In genomic region chr12:131097247-131098177, GRCh38 we compare ENCODE assay signal across 16 cellular contexts.
A peak's percentile ranks its signal among the peaks of the same experiment; 100 is the strongest.
DNase-seq lines count a peak whose midpoint lies in the region; ATAC-seq, FAIRE-seq and TF ChIP-seq lines count a peak whose summit lies in the region.
"Had no signal": no experiment of that assay in that cellular context is flagged by ENCODE, and none has a peak within 500 bp of the region (broad histone marks: within the 10 kb centered on the region; RNA-seq: fewer than 3 reads in every experiment).

No MANE protein-coding gene starts in this region.

- no peaks in the 10 kb centered on the region for H3K79me1 ChIP-seq in trophoblast cell (ENCODE audit: low read length)

- intact Hi-C loops in K562 (cut with micrococcal nuclease), result no loop called here
- intact Hi-C loops in tibial artery (cut with DNase I; ENCODE audit: low total_unique reads), result no loop called here
- intact Hi-C loops in colonic mucosa (cut with DNase I), result no loop called here

- ATAC-seq in K562, result no peak
- peak; percentile 42 for ATAC-seq in left lobe of liver
- no peak for ATAC-seq in HG03196 (IDR thresholded peaks at IDR 0.05; ENCODE audit: unreplicated experiment)
- ATAC-seq: activated naive CD4-positive, alpha-beta T cell treated with anti-CD3 and anti-CD28 coated beads, Interleukin-2, amount 50 U/mL, for 72 hours; PC-3 had no signal

- BruUV-seq in K562 (replicated peaks; lab: Mats Ljungman, UMichigan), result no TSS peak

- H3K4me2 ChIP-seq in K562 (ENCODE audit: insufficient read depth, low read length), result no peak overlapping the region
- no peak overlapping the region for H3K4me2 ChIP-seq in trophoblast cell (ENCODE audit: low read length)

- no peaks in the 10 kb centered on the region for H3K36me3 ChIP-seq in K562 (ENCODE audit: control insufficient read depth, insufficient read depth, low read length)
- H3K36me3 ChIP-seq in tibial artery, result no peaks in the 10 kb centered on the region
- no peaks in the 10 kb centered on the region for H3K36me3 ChIP-seq in colonic mucosa
- H3K36me3 ChIP-seq in trophoblast cell (ENCODE audit: control insufficient read depth in 1 of 2, insufficient read depth in 2 of 2, low read length in 2 of 2), result no peaks in the 10 kb centered on the region

- no peaks in the 10 kb centered on the region for H3K9me3 ChIP-seq in K562 (replicated peaks; ENCODE audit: control insufficient read depth, insufficient read depth, low read depth, low read length)
- no peaks in the 10 kb centered on the region for H3K9me3 ChIP-seq in tibial artery
- no peaks in the 10 kb centered on the region for H3K9me3 ChIP-seq in colonic mucosa
- peaks cover 4% of the 10 kb centered on the region for H3K9me3 ChIP-seq in trophoblast cell (ENCODE audit: insufficient read depth, low read depth, low read length)

- H4K12ac ChIP-seq in trophoblast cell (ENCODE audit: low read depth, low read length), result no peak overlapping the region

- no peak overlapping the region for H3K4ac ChIP-seq in trophoblast cell (ENCODE audit: low read depth, low read length)

- H3K27me3 ChIP-seq in K562 (ENCODE audit: control insufficient read depth in 2 of 2, insufficient read depth in 2 of 2, low read length in 2 of 2) (peaks cover 9 to 58% of the 10 kb centered on the region in 2 experiments; a peak in 4 of 5 replicates), tibial artery (no peaks in the 10 kb centered on the region), colonic mucosa (no peaks in the 10 kb centered on the region), trophoblast cell (ENCODE audit: insufficient read depth, low read length) (no peaks in the 10 kb centered on the region)

- no peak overlapping the region for H3K23ac ChIP-seq in trophoblast cell (ENCODE audit: low read length)

- H3K4me1 ChIP-seq in K562 (replicated peaks in 1 of 2; ENCODE audit: control insufficient read depth in 2 of 2, insufficient read depth in 2 of 2, low read length in 2 of 2) (peaks cover 0 to 11% of the 10 kb centered on the region in 2 experiments; a peak in 2 of 5 replicates), tibial artery (no peaks in the 10 kb centered on the region), colonic mucosa (no peaks in the 10 kb centered on the region), trophoblast cell (ENCODE audit: control insufficient read depth in 1 of 2, insufficient read depth in 2 of 2, low read length in 2 of 2) (no peaks in the 10 kb centered on the region)

- H2BK120ac ChIP-seq in trophoblast cell (ENCODE audit: insufficient read depth, low read length, poor library complexity), result no peak overlapping the region

- H3K4me3 ChIP-seq in K562, result no peak overlapping the region
- H3K4me3 ChIP-seq in tibial artery, result no peak overlapping the region
- H3K4me3 ChIP-seq in colonic mucosa, result no peak overlapping the region
- H3K4me3 ChIP-seq in trophoblast cell (ENCODE audit: low read depth, low read length), result no peak overlapping the region

- TF ChIP-seq EP300 in K562 (IDR thresholded peaks at IDR 0.05; ENCODE audit: low read length), result no peak

- H2AK5ac ChIP-seq in trophoblast cell (ENCODE audit: low read length), result no peak overlapping the region

- 15% methylated on average over 26 of the region's 30 CpGs for WGBS in K562 (ENCODE audit: insufficient coverage, low coverage, missing lambda C conversion rate)
- WGBS in trophoblast cell (ENCODE audit: extremely low coverage, insufficient coverage, insufficient read length), result no CpG with 5 or more reads among the region's 30 CpGs

- peaks cover 4% of the 10 kb centered on the region; the same call in 1 of the 2 replicates for H4K20me1 ChIP-seq in K562 (replicated peaks; ENCODE audit: control insufficient read depth, insufficient read depth, low read length)

- CTCF ChIA-PET in K562 (lab: Yijun Ruan, JAX; ENCODE audit: low intra/inter-chr PET ratio), result no interaction called here

- no peak overlapping the region for H3K27ac ChIP-seq in K562 (ENCODE audit: extremely low read depth, low read depth, low read length)
- no peak overlapping the region for H3K27ac ChIP-seq in tibial artery
- no peak overlapping the region for H3K27ac ChIP-seq in colonic mucosa
- H3K27ac ChIP-seq in trophoblast cell (ENCODE audit: low read depth, low read length), result no peak overlapping the region

- H4K8ac ChIP-seq in trophoblast cell (ENCODE audit: low read depth, low read length), result no peak overlapping the region

- no peaks in the 10 kb centered on the region for H3K9me1 ChIP-seq in K562 (ENCODE audit: control insufficient read depth, insufficient read depth, low read length)

- POLR2A ChIA-PET in K562 (lab: Yijun Ruan, JAX), result interaction anchor here (0.7 kb wide), 1 partner anchor 201 kb away, joined by 3 read pairs; no protein-coding TSS in a partner anchor

- H4K91ac ChIP-seq in trophoblast cell (ENCODE audit: low read depth, low read length), result no peak overlapping the region

- in situ Hi-C loops in K562 (cut with MboI), result no loop called here

- H3K18ac ChIP-seq in trophoblast cell (ENCODE audit: low read length), result no peak overlapping the region

- no peak overlapping the region for H3K14ac ChIP-seq in trophoblast cell (ENCODE audit: low read length)

- TF ChIP-seq CTCF in K562 (IDR thresholded peaks at IDR 0.05 in 2 of 3, conservative IDR thresholded peaks at IDR 0.05 in 1 of 3; ENCODE audit: insufficient read depth in 2 of 3, low read depth in 1 of 3, low read length in 3 of 3), result no peak
- TF ChIP-seq CTCF in tibial artery (IDR thresholded peaks at IDR 0.05), result no peak
- TF ChIP-seq CTCF in colonic mucosa (IDR thresholded peaks at IDR 0.05), result no peak

- TF ChIP-seq RAD21 in K562 (CRISPR knock-in tag; conservative IDR thresholded peaks at IDR 0.05 in 1 of 2, IDR thresholded peaks at IDR 0.05 in 1 of 2), result no peak

- FAIRE-seq in K562 (lab: Jason Lieb, UNC), result no peak

- no peak for TF ChIP-seq POLR2A in K562 (conservative IDR thresholded peaks at IDR 0.05)

- no peak overlapping the region for H2BK5ac ChIP-seq in trophoblast cell (ENCODE audit: low read depth, low read length, poor library complexity)

- DNase-seq in NCI-H2196 (lab: John Stamatoyannopoulos, UW; ENCODE audit: unreplicated experiment) (peak; percentile 16), NCI-H2196 treated with DMSO at 0.1 percent for 48 hours (lab: John Stamatoyannopoulos, UW; ENCODE audit: unreplicated experiment) (no peak), K562 (ENCODE audit: extremely low read depth in 1 of 4, low spot score in 3 of 4) (no peak), left lobe of liver (ENCODE audit: low spot score) (no peak), tibial artery (peak; percentile 18 to 61), colonic mucosa (no peak), trophoblast cell (no peak)
- DNase-seq: CD4-positive, CD25-positive, alpha-beta regulatory T cell; DMS79 treated with DMSO at 0.1 percent for 48 hours; KBM-7; naive B cell; NCI-H1417; PC-3; stimulated activated CD4-positive, alpha-beta T cell treated with anti-CD3 and anti-CD28 coated beads, Interleukin-1b, Interleukin-23, amount 100 ng/mL, for 48 hours had no signal

- no peak overlapping the region for H2BK12ac ChIP-seq in trophoblast cell (ENCODE audit: low read length)

- no peak overlapping the region; a peak in 1 of 4 replicates for H3K9ac ChIP-seq in K562 (ENCODE audit: insufficient read depth in 1 of 2, low read depth in 2 of 2, low read length in 2 of 2)
- H3K9ac ChIP-seq in colonic mucosa (ENCODE audit: low read depth in 2 of 2, low read length in 2 of 2), result no peak overlapping the region
- no peak overlapping the region for H3K9ac ChIP-seq in trophoblast cell (ENCODE audit: low read length)

- H2AFZ ChIP-seq in K562 (ENCODE audit: low read depth, low read length) (no peak overlapping the region), trophoblast cell (ENCODE audit: insufficient read depth, low read length, poor library complexity) (no peak overlapping the region)

- H3K79me2 ChIP-seq in K562 (ENCODE audit: control insufficient read depth, insufficient read depth, low read length) (no peaks in the 10 kb centered on the region), trophoblast cell (ENCODE audit: control insufficient read depth, insufficient read depth, low read length, poor library complexity) (no peaks in the 10 kb centered on the region)

TF ChIP-seq in K562, 482 proteins besides CTCF, POLR2A, EP300 and RAD21:
- peak; percentile 48; the same call in 1 of the 2 replicates for TF ChIP-seq NFIX (CRISPR knock-in tag; IDR thresholded peaks at IDR 0.05; ENCODE audit: low read depth)
- peak; percentile 87 for TF ChIP-seq NFIC (IDR thresholded peaks at IDR 0.05)
- TF ChIP-seq NR2F6 (CRISPR knock-in tag; IDR thresholded peaks at IDR 0.05), result no peak

Comparison
In these comparisons a context has a peak if more than half of its experiments do, and no peak if none do; other contexts are left out.
1. DNase-seq: peak in NCI-H2196 (single experiment) and tibial artery (2 of 2); none in NCI-H2196 treated with DMSO at 0.1 percent for 48 hours (single experiment), K562 (0 of 4), left lobe of liver (single experiment), colonic mucosa (single experiment) and trophoblast cell (0 of 2).